ENCODE assay signal across 2 cellular contexts in the genomic region with DNA sequence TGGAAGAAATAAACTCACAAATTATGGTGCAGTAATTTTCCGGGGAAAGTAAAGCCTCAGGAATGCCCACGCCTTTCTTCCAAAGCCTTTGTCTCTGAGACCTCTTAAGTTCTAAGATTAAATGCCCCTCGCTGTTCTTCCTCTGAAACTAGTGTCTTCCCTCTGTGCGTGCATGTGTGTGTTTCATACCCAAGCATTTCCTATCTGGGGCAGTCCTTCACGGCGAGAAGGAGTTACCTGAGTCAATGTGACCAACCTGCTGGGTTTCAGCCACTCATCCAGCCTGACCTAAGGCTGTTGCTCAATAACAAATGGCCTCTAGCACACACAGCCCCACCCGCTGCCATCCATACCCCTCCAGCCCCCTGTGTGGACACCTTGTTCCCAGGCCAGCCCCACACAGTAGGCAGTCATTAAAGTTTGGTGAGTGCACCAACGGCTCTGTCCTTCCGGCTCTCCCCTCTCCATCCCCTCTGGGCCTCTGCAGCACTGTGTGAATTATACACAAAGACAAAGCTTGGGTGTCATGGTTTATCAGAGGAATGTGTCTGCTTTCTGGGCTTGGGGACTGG.
TF ChIP-seq lines count a peak whose summit lies in the region.

No MANE protein-coding gene starts in this region.

TF ChIP-seq in liver, 16 proteins besides CTCF, POLR2A, EP300 and RAD21:
- TF ChIP-seq GABPA (IDR thresholded peaks at IDR 0.05 in 1 of 2, conservative IDR thresholded peaks at IDR 0.05 in 1 of 2) (no peak), NR2F2 (IDR thresholded peaks at IDR 0.05) (no peak), ATF3 (IDR thresholded peaks at IDR 0.05) (no peak), HNF4G (IDR thresholded peaks at IDR 0.05) (no peak), FOXA1 (IDR thresholded peaks at IDR 0.05) (no peak), TAF1 (conservative IDR thresholded peaks at IDR 0.05) (no peak), REST (IDR thresholded peaks at IDR 0.05) (no peak), FOXA2 (IDR thresholded peaks at IDR 0.05) (no peak), EGR1 (IDR thresholded peaks at IDR 0.05; ENCODE audit: low read depth in 2 of 2) (no peak), SP1 (IDR thresholded peaks at IDR 0.05) (no peak), YY1 (IDR thresholded peaks at IDR 0.05) (no peak), HNF4A (conservative IDR thresholded peaks at IDR 0.05) (no peak), RXRA (IDR thresholded peaks at IDR 0.05) (no peak), JUND (IDR thresholded peaks at IDR 0.05) (no peak)
- TF ChIP-seq, protein P1, sequence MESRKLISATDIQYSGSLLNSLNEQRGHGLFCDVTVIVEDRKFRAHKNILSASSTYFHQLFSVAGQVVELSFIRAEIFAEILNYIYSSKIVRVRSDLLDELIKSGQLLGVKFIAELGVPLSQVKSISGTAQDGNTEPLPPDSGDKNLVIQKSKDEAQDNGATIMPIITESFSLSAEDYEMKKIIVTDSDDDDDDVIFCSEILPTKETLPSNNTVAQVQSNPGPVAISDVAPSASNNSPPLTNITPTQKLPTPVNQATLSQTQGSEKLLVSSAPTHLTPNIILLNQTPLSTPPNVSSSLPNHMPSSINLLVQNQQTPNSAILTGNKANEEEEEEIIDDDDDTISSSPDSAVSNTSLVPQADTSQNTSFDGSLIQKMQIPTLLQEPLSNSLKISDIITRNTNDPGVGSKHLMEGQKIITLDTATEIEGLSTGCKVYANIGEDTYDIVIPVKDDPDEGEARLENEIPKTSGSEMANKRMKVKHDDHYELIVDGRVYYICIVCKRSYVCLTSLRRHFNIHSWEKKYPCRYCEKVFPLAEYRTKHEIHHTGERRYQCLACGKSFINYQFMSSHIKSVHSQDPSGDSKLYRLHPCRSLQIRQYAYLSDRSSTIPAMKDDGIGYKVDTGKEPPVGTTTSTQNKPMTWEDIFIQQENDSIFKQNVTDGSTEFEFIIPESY (IDR thresholded peaks at IDR 0.05) = no peak
- TF ChIP-seq, protein P2, sequence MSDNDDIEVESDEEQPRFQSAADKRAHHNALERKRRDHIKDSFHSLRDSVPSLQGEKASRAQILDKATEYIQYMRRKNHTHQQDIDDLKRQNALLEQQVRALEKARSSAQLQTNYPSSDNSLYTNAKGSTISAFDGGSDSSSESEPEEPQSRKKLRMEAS (IDR thresholded peaks at IDR 0.05) = no peak

TF ChIP-seq in HepG2, 621 proteins besides CTCF, POLR2A, EP300 and RAD21:
- TF ChIP-seq, protein P3, sequence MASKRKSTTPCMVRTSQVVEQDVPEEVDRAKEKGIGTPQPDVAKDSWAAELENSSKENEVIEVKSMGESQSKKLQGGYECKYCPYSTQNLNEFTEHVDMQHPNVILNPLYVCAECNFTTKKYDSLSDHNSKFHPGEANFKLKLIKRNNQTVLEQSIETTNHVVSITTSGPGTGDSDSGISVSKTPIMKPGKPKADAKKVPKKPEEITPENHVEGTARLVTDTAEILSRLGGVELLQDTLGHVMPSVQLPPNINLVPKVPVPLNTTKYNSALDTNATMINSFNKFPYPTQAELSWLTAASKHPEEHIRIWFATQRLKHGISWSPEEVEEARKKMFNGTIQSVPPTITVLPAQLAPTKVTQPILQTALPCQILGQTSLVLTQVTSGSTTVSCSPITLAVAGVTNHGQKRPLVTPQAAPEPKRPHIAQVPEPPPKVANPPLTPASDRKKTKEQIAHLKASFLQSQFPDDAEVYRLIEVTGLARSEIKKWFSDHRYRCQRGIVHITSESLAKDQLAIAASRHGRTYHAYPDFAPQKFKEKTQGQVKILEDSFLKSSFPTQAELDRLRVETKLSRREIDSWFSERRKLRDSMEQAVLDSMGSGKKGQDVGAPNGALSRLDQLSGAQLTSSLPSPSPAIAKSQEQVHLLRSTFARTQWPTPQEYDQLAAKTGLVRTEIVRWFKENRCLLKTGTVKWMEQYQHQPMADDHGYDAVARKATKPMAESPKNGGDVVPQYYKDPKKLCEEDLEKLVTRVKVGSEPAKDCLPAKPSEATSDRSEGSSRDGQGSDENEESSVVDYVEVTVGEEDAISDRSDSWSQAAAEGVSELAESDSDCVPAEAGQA (IDR thresholded peaks at IDR 0.05; ENCODE audit: low read depth) = no peak
- TF ChIP-seq, protein P3 (CRISPR knock-in tag; IDR thresholded peaks at IDR 0.05; ENCODE audit: borderline replicate concordance) = no peak
- TF ChIP-seq RFX1 (IDR thresholded peaks at IDR 0.05) (no peak), ZNF768 (CRISPR knock-in tag; IDR thresholded peaks at IDR 0.05) (no peak), SIX1 (CRISPR knock-in tag; IDR thresholded peaks at IDR 0.05; ENCODE audit: borderline replicate concordance) (no peak), HMG20A (CRISPR knock-in tag; IDR thresholded peaks at IDR 0.05; ENCODE audit: borderline replicate concordance) (no peak), ZNF569 (CRISPR knock-in tag; IDR thresholded peaks at IDR 0.05; ENCODE audit: borderline replicate concordance) (no peak), ZMYM4 (CRISPR knock-in tag; IDR thresholded peaks at IDR 0.05) (no peak), HNRNPH1 (optimal IDR thresholded peaks at IDR 0.05; ENCODE audit: low read depth, low read length) (no peak), CAMTA2 (CRISPR knock-in tag; IDR thresholded peaks at IDR 0.05; ENCODE audit: borderline replicate concordance) (no peak), GPN1 (CRISPR knock-in tag; IDR thresholded peaks at IDR 0.05; ENCODE audit: borderline replicate concordance) (no peak), ZNF276 (CRISPR knock-in tag; IDR thresholded peaks at IDR 0.05; ENCODE audit: low read depth) (no peak), YY1 (IDR thresholded peaks at IDR 0.05; ENCODE audit: insufficient read depth, insufficient replicate concordance, low read depth, low read length) (no peak), RARA (CRISPR knock-in tag; IDR thresholded peaks at IDR 0.05) (no peak), ATM (IDR thresholded peaks at IDR 0.05; ENCODE audit: borderline replicate concordance) (no peak)
- TF ChIP-seq, protein P4, sequence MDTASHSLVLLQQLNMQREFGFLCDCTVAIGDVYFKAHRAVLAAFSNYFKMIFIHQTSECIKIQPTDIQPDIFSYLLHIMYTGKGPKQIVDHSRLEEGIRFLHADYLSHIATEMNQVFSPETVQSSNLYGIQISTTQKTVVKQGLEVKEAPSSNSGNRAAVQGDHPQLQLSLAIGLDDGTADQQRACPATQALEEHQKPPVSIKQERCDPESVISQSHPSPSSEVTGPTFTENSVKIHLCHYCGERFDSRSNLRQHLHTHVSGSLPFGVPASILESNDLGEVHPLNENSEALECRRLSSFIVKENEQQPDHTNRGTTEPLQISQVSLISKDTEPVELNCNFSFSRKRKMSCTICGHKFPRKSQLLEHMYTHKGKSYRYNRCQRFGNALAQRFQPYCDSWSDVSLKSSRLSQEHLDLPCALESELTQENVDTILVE (CRISPR knock-in tag; IDR thresholded peaks at IDR 0.05) = no peak
- TF ChIP-seq, protein P5, sequence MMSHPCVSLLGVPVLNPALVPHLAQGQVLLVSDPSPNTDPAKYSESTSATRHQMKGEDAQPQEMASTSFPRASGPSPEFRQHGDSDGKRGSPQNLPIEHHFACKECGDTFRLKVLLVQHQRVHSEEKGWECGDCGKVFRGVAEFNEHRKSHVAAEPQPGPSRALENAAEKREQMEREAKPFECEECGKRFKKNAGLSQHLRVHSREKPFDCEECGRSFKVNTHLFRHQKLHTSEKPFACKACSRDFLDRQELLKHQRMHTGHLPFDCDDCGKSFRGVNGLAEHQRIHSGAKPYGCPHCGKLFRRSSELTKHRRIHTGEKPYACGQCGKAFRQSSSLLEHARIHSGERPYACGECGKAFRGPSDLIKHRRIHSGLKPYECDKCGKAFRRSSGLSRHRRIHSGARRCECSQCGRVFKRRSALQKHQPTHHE (CRISPR knock-in tag; IDR thresholded peaks at IDR 0.05; ENCODE audit: borderline replicate concordance) = no peak
